Comparison of ENCODE assay signal across 1 cellular context in the genomic region with DNA sequence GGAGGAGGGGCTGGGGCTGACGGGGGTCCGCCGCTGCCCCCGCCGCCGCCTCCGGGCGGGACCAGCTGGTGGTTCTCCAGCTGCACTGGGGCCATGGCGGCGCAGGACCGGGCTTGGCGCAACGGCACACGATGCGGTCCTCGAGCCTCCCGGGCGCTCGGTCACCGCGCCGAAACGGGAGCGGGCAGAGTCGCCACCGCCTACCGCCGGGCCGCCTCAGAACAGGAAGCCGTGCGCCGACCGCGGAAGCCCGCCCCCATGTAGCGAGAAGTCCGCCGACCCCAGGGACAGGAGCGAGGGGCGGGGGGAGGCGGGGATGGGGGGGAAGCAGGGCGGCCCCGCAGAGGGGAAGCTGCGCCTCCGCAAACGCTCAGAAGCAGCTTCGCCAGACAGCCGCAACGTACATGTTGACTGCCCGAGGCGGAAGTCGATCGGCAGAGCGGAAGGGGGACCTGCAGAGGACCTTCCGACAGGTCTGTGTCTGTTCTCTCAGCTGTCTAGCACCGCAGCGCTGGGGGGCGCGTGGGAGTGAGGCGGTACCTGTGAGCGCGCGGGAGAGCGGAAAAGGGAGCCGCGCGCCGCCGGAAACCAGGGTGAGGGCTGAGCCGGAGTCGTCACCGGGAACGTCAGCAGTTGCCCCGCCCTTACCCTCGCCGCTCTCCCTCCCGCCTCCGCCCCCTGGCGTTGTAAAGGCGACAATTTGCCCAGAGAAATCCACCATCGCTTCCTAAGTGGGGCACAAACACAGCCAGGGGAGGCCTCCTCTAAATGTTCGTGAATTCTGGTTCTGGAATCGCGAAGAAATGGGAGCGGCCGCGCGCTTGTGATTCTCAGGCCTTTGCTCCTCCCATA.
TF ChIP-seq lines count a peak whose summit lies in the region.

MED14 (minus strand) TSS at position 225 of the 852 bp plus-strand sequence; CDS start at position 95, 130 bp downstream.

TF ChIP-seq in HEK293, 187 proteins besides CTCF, POLR2A, EP300 and RAD21 (continued from another document and continues in another):
- TF ChIP-seq ZSCAN4 (tag by site-specific recombination; IDR thresholded peaks at IDR 0.05) (no peak), ZBTB17 (tag by site-specific recombination; IDR thresholded peaks at IDR 0.05) (peak; percentile 90), ZNF48 (tag by site-specific recombination; IDR thresholded peaks at IDR 0.05) (no peak), SP3 (tag by site-specific recombination; IDR thresholded peaks at IDR 0.05) (peak; percentile 87), ZNF707 (tag by site-specific recombination; IDR thresholded peaks at IDR 0.05) (no peak), ZBTB7A (tag by site-specific recombination; IDR thresholded peaks at IDR 0.05; ENCODE audit: low read depth) (no peak), SETDB1 (IDR thresholded peaks at IDR 0.05; ENCODE audit: insufficient read length, low read length) (no peak), ZNF138 (tag by site-specific recombination; IDR thresholded peaks at IDR 0.05; ENCODE audit: borderline replicate concordance) (no peak), ZNF423 (tag by site-specific recombination; IDR thresholded peaks at IDR 0.05) (no peak; the same call in 1 of the 2 replicates), ZNF302 (tag by site-specific recombination; IDR thresholded peaks at IDR 0.05; ENCODE audit: low read depth) (no peak), ZBTB48 (tag by site-specific recombination; IDR thresholded peaks at IDR 0.05) (no peak), ZNF600 (tag by site-specific recombination; IDR thresholded peaks at IDR 0.05) (peak; percentile 65; the same call in 1 of the 2 replicates), ZNF830 (tag by site-specific recombination; IDR thresholded peaks at IDR 0.05; ENCODE audit: low read depth) (no peak), BCL11B (tag by site-specific recombination; IDR thresholded peaks at IDR 0.05; ENCODE audit: low read depth) (no peak), ZNF521 (tag by site-specific recombination; IDR thresholded peaks at IDR 0.05) (no peak), GLI4 (tag by site-specific recombination; IDR thresholded peaks at IDR 0.05) (no peak; the same call in 1 of the 2 replicates), ZNF792 (tag by site-specific recombination; IDR thresholded peaks at IDR 0.05) (no peak), ZNF132 (tag by site-specific recombination; IDR thresholded peaks at IDR 0.05; ENCODE audit: borderline replicate concordance) (no peak), ZNF24 (tag by site-specific recombination; IDR thresholded peaks at IDR 0.05) (peak; percentile 21; the same call in 1 of the 2 replicates), ZNF513 (tag by site-specific recombination; IDR thresholded peaks at IDR 0.05) (no peak), ZNF354C (tag by site-specific recombination; IDR thresholded peaks at IDR 0.05; ENCODE audit: borderline replicate concordance, low read depth) (no peak), GLIS1 (tag by site-specific recombination; IDR thresholded peaks at IDR 0.05) (peak; percentile 96), PATZ1 (tag by site-specific recombination; IDR thresholded peaks at IDR 0.05) (peak; percentile 96), ZNF843 (tag by site-specific recombination; IDR thresholded peaks at IDR 0.05) (0 out of 2 replicates have a peak, but pooled peaks have one; percentile 71), ZNF621 (tag by site-specific recombination; IDR thresholded peaks at IDR 0.05) (no peak), ZNF610 (tag by site-specific recombination; IDR thresholded peaks at IDR 0.05; ENCODE audit: borderline replicate concordance) (peak; percentile 78; the same call in 1 of the 2 replicates), ZNF449 (tag by site-specific recombination; IDR thresholded peaks at IDR 0.05) (no peak), ZIC2 (tag by site-specific recombination; IDR thresholded peaks at IDR 0.05) (peak; percentile 75), ZNF624 (tag by site-specific recombination; IDR thresholded peaks at IDR 0.05) (no peak), ZNF214 (tag by site-specific recombination; IDR thresholded peaks at IDR 0.05; ENCODE audit: borderline replicate concordance) (no peak), ATF2 (tag by site-specific recombination; IDR thresholded peaks at IDR 0.05; ENCODE audit: low read depth) (peak; percentile 54), ZNF324 (tag by site-specific recombination; IDR thresholded peaks at IDR 0.05) (peak; percentile 84), ZNF146 (tag by site-specific recombination; IDR thresholded peaks at IDR 0.05) (no peak), ZNF544 (tag by site-specific recombination; IDR thresholded peaks at IDR 0.05) (no peak), KLF8 (tag by site-specific recombination; IDR thresholded peaks at IDR 0.05) (peak; percentile 95), ZNF10 (tag by site-specific recombination; IDR thresholded peaks at IDR 0.05) (no peak), TCF7L2 (IDR thresholded peaks at IDR 0.05; ENCODE audit: borderline replicate concordance, low read depth, low read length) (no peak), REPIN1 (tag by site-specific recombination; IDR thresholded peaks at IDR 0.05; ENCODE audit: low read depth) (no peak), ZNF335 (tag by site-specific recombination; conservative IDR thresholded peaks at IDR 0.05) (peak; percentile 55), RBAK (tag by site-specific recombination; IDR thresholded peaks at IDR 0.05) (no peak), ZNF366 (tag by site-specific recombination; conservative IDR thresholded peaks at IDR 0.05) (no peak), ZNF654 (tag by site-specific recombination; IDR thresholded peaks at IDR 0.05; ENCODE audit: low read depth) (no peak), ZNF629 (tag by site-specific recombination; IDR thresholded peaks at IDR 0.05) (peak; percentile 98)
- TF ChIP-seq, protein P1, sequence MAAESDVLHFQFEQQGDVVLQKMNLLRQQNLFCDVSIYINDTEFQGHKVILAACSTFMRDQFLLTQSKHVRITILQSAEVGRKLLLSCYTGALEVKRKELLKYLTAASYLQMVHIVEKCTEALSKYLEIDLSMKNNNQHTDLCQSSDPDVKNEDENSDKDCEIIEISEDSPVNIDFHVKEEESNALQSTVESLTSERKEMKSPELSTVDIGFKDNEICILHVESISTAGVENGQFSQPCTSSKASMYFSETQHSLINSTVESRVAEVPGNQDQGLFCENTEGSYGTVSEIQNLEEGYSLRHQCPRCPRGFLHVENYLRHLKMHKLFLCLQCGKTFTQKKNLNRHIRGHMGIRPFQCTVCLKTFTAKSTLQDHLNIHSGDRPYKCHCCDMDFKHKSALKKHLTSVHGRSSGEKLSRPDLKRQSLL (tag by site-specific recombination; IDR thresholded peaks at IDR 0.05): no peak
- TF ChIP-seq, protein P2, sequence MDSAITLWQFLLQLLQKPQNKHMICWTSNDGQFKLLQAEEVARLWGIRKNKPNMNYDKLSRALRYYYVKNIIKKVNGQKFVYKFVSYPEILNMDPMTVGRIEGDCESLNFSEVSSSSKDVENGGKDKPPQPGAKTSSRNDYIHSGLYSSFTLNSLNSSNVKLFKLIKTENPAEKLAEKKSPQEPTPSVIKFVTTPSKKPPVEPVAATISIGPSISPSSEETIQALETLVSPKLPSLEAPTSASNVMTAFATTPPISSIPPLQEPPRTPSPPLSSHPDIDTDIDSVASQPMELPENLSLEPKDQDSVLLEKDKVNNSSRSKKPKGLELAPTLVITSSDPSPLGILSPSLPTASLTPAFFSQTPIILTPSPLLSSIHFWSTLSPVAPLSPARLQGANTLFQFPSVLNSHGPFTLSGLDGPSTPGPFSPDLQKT (IDR thresholded peaks at IDR 0.05; ENCODE audit: borderline replicate concordance, low read depth, low read length): no peak; the same call in 1 of the 2 replicates
- TF ChIP-seq, protein P3, sequence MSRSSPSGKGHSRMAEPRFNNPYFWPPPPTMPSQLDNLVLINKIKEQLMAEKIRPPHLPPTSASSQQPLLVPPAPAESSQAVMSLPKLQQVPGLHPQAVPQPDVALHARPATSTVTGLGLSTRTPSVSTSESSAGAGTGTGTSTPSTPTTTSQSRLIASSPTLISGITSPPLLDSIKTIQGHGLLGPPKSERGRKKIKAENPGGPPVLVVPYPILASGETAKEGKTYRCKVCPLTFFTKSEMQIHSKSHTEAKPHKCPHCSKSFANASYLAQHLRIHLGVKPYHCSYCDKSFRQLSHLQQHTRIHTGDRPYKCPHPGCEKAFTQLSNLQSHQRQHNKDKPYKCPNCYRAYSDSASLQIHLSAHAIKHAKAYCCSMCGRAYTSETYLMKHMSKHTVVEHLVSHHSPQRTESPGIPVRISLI (tag by site-specific recombination; IDR thresholded peaks at IDR 0.05): no peak
